13 cellular contexts compared by ENCODE assay signal in genomic region chr7:107047902-107048782, GRCh38. TPM values are rescaled to one million over a fixed set of nuclear protein-coding genes. Genes with fewer than 3 reads are reported as not detected.
DNase-seq lines count a peak whose midpoint lies in the region; ATAC-seq, FAIRE-seq and TF ChIP-seq lines count a peak whose summit lies in the region.
"Had no signal": no experiment of that assay in that cellular context is flagged by ENCODE, and none has a peak within 500 bp of the region (broad histone marks: within the 10 kb centered on the region; RNA-seq: fewer than 3 reads in every experiment).

No MANE protein-coding gene starts in this region.

- no peaks in the 10 kb centered on the region for H3K36me3 Mint-ChIP-seq in HFFc6 (ENCODE audit: low read depth)
- H3K36me3 Mint-ChIP-seq in astrocyte (ENCODE audit: low read depth, unreplicated experiment): no peaks in the 10 kb centered on the region
- no peaks in the 10 kb centered on the region for H3K36me3 Mint-ChIP-seq in activated T-cell treated with anti-CD3 and anti-CD28 coated beads, Interleukin-2, amount 50 U/mL, for 4 hours (ENCODE audit: insufficient read depth)

- no peak for ATAC-seq in GM19397 (IDR thresholded peaks at IDR 0.05; ENCODE audit: unreplicated experiment)
- ATAC-seq in activated T-cell treated with anti-CD3 and anti-CD28 coated beads, Interleukin-2, amount 50 U/mL, for 4 hours: no peak

- no peaks in the 10 kb centered on the region for H3K79me2 ChIP-seq in astrocyte (ENCODE audit: insufficient read depth, low read length)

- DNase-seq in HFFc6 (peak; percentile 8), astrocyte (ENCODE audit: low read depth) (peak; percentile 22), kidney epithelial cell (ENCODE audit: low read depth) (no peak), uterus (no peak), epidermal melanocyte (ENCODE audit: insufficient read length, low spot score) (no peak)
- DNase-seq in activated T-cell treated with anti-CD3 and anti-CD28 coated beads, Interleukin-2, amount 50 U/mL, for 4 hours: no peak
- DNase-seq: activated CD4-positive, alpha-beta T cell treated with anti-CD3 and anti-CD28 coated beads, Interleukin-2, amount 10 ng/mL, durations not matched to agents 7 days and 5 days; KG1; NCI-H2081 treated with DMSO at 0.1 percent for 48 hours; T-helper 1 cell had no signal

- H3K27me3 Mint-ChIP-seq in HFFc6 (ENCODE audit: insufficient read depth) (no peaks in the 10 kb centered on the region; the same call in 1 of the 2 replicates), astrocyte (ENCODE audit: low read depth, unreplicated experiment) (no peaks in the 10 kb centered on the region)
- peaks cover 42% of the 10 kb centered on the region for H3K27me3 Mint-ChIP-seq in activated T-cell treated with anti-CD3 and anti-CD28 coated beads, Interleukin-2, amount 50 U/mL, for 4 hours (ENCODE audit: low read depth)

- H3K9me3 ChIP-seq in astrocyte (ENCODE audit: insufficient read depth, low read depth, low read length) (no peaks in the 10 kb centered on the region), uterus (no peaks in the 10 kb centered on the region)
- H3K9me3 ChIP-seq: prostate gland had no signal

- H3K4me3 Mint-ChIP-seq in HFFc6 (no peak overlapping the region), astrocyte (ENCODE audit: unreplicated experiment) (no peak overlapping the region)
- H3K4me3 Mint-ChIP-seq in activated T-cell treated with anti-CD3 and anti-CD28 coated beads, Interleukin-2, amount 50 U/mL, for 4 hours: no peak overlapping the region
- H3K4me3 Mint-ChIP-seq: activated CD4-positive, alpha-beta T cell treated with anti-CD3 and anti-CD28 coated beads, Interleukin-2, amount 10 ng/mL, durations not matched to agents 7 days and 5 days had no signal

- no peaks in the 10 kb centered on the region for H4K20me1 ChIP-seq in astrocyte (ENCODE audit: insufficient read depth, low read length)

- peak; percentile 33 for TF ChIP-seq CTCF in C4-2B (conservative IDR thresholded peaks at IDR 0.05)
- TF ChIP-seq CTCF in HFFc6 (IDR thresholded peaks at IDR 0.05): peak; percentile 49; the same call in 1 of the 2 replicates
- no peak for TF ChIP-seq CTCF in astrocyte (IDR thresholded peaks at IDR 0.05; ENCODE audit: insufficient read depth, low read depth, low read length)
- TF ChIP-seq CTCF in kidney epithelial cell (IDR thresholded peaks at IDR 0.05; ENCODE audit: insufficient read depth, low read length, poor library complexity, severe bottlenecking): peak; percentile 13
- no peak for TF ChIP-seq CTCF in uterus (IDR thresholded peaks at IDR 0.05)

- no peak overlapping the region for H3K4me2 ChIP-seq in astrocyte (ENCODE audit: low read length)

- peaks cover 13% of the 10 kb centered on the region for H3K4me1 ChIP-seq in astrocyte (ENCODE audit: insufficient read depth, low read length)
- peaks cover 0 to 4% of the 10 kb centered on the region in 2 donors for H3K4me1 ChIP-seq in uterus
- H3K4me1 ChIP-seq: prostate gland had no signal

- H2AFZ ChIP-seq in astrocyte (ENCODE audit: low read depth, low read length): no peak overlapping the region

- no peaks in the 10 kb centered on the region for H3K9me3 Mint-ChIP-seq in HFFc6
- no peaks in the 10 kb centered on the region for H3K9me3 Mint-ChIP-seq in astrocyte (ENCODE audit: unreplicated experiment)
- no peaks in the 10 kb centered on the region for H3K9me3 Mint-ChIP-seq in activated T-cell treated with anti-CD3 and anti-CD28 coated beads, Interleukin-2, amount 50 U/mL, for 4 hours
- H3K9me3 Mint-ChIP-seq: activated CD4-positive, alpha-beta T cell treated with anti-CD3 and anti-CD28 coated beads, Interleukin-2, amount 10 ng/mL, durations not matched to agents 7 days and 5 days had no signal

- H3K27me3 ChIP-seq in astrocyte (ENCODE audit: insufficient read depth, low read length) (no peaks in the 10 kb centered on the region), kidney epithelial cell (ENCODE audit: control insufficient read depth, insufficient read depth, low read length) (no peaks in the 10 kb centered on the region), uterus (no peaks in the 10 kb centered on the region)

- H3K36me3 ChIP-seq in astrocyte (ENCODE audit: insufficient read depth, low read length) (no peaks in the 10 kb centered on the region), kidney epithelial cell (ENCODE audit: control insufficient read depth, insufficient read depth, low read length) (no peaks in the 10 kb centered on the region), uterus (no peaks in the 10 kb centered on the region)
- H3K36me3 ChIP-seq: prostate gland had no signal

- H3K27ac Mint-ChIP-seq in HFFc6: no peak overlapping the region
- H3K27ac Mint-ChIP-seq in astrocyte (ENCODE audit: unreplicated experiment): no peak overlapping the region
- H3K27ac Mint-ChIP-seq: activated CD4-positive, alpha-beta T cell treated with anti-CD3 and anti-CD28 coated beads, Interleukin-2, amount 10 ng/mL, durations not matched to agents 7 days and 5 days had no signal

- TF ChIP-seq POLR2A in uterus (IDR thresholded peaks at IDR 0.05): no peak

- no peak overlapping the region for H3K9ac ChIP-seq in astrocyte (ENCODE audit: low read length)

- peaks cover 70% of the 10 kb centered on the region for H3K4me1 Mint-ChIP-seq in HFFc6 (ENCODE audit: low read depth)
- H3K4me1 Mint-ChIP-seq in astrocyte (ENCODE audit: low read depth, unreplicated experiment): peaks cover 13% of the 10 kb centered on the region
- peaks cover 18% of the 10 kb centered on the region for H3K4me1 Mint-ChIP-seq in activated T-cell treated with anti-CD3 and anti-CD28 coated beads, Interleukin-2, amount 50 U/mL, for 4 hours (ENCODE audit: low read depth)

- H3K27ac ChIP-seq in C4-2B (no peak overlapping the region), astrocyte (ENCODE audit: low read depth, low read length) (no peak overlapping the region), uterus (no peak overlapping the region)
- H3K27ac ChIP-seq: prostate gland had no signal

- intact Hi-C loops in uterus (cut with DNase I; ENCODE audit: low total_unique reads): no loop called here

- H3K4me3 ChIP-seq in astrocyte (ENCODE audit: insufficient read depth, low read depth, low read length) (no peak overlapping the region), kidney epithelial cell (ENCODE audit: low read depth, low read length) (no peak overlapping the region), uterus (no peak overlapping the region)
- H3K4me3 ChIP-seq: prostate gland had no signal

- no peak for FAIRE-seq in astrocyte (lab: Jason Lieb, UNC)

RNA-seq across cellular contexts. Expression of gene PRKAR2B, which starts 3.6 kb away (rescaled TPM):
- 1 to 10 TPM; 3.6 to 9.7 (median 8.7) TPM for total RNA-seq in HFFc6 (2021; fragmentation: NEBNext Ultra II Directional; extraction: Animal tissue kit (Norgen Biotek cat#: 25700))
- total RNA-seq in astrocyte (6.4 and 7.6 TPM in 2 replicates), kidney epithelial cell (3.7 and 4.1 TPM in 2 replicates), uterus (10 to 100 TPM; 17.5 to 30.5 (median 22.9) TPM)
- 1 to 10 TPM in 1 of 3 donors, under 1 TPM in 2; 0.58 to 1.0 (median 0.60) TPM for total RNA-seq in activated T-cell treated with anti-CD3 and anti-CD28 coated beads, Interleukin-2, amount 50 U/mL, for 4 hours

Comparison
In these comparisons a context has a peak if more than half of its experiments do, and no peak if none do; other contexts are left out.
1. CTCF ChIP-seq: peak in C4-2B (single experiment), HFFc6 (single experiment) and kidney epithelial cell (single experiment); none in astrocyte (single experiment) and uterus (0 of 4).
2. DNase-seq: peak in HFFc6 (single experiment) and astrocyte (single experiment); none in kidney epithelial cell (single experiment), uterus (0 of 2), activated T-cell treated with anti-CD3 and anti-CD28 coated beads, Interleukin-2, amount 50 U/mL, for 4 hours (single experiment) and epidermal melanocyte (single experiment).